In the genomic region with DNA sequence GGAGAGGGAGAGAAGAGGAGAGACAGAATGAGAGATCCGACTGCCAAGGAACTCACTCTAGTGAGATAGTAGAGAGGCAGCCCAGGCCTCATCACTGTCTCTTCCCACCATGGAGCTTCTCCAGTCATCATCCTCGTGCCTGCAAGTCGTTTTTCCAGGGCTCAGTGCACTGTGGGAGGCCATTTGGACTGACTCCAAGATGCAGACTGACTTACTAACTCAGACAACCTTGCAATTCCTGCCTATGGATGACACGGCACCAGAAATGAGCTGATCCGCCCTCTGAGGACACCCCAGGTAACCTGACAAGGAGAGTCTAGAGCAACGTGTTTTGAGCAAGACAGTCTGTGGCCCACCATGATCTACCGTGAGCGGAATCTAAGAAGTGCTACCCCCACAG, we compare ENCODE assay signal across 14 cellular contexts.
A peak's percentile ranks its signal among the peaks of the same experiment; 100 is the strongest.
DNase-seq lines count a peak whose midpoint lies in the region; ATAC-seq and TF ChIP-seq lines count a peak whose summit lies in the region.
"Had no signal": no experiment of that assay in that cellular context is flagged by ENCODE, and none has a peak within 500 bp of the region (broad histone marks: within the 10 kb centered on the region; RNA-seq: fewer than 3 reads in every experiment).

No MANE protein-coding gene starts in this region.

- no peak overlapping the region for H3K4me3 ChIP-seq in choroid plexus epithelial cell (ENCODE audit: low read depth, low read length)
- H3K4me3 ChIP-seq: suprapubic skin had no signal

- peak overlapping the region; percentile 11 to 81 (median 68) for H3K27ac Mint-ChIP-seq in nephron

- peaks cover 32% of the 10 kb centered on the region for H3K36me3 Mint-ChIP-seq in nephron (ENCODE audit: low read depth)

- ATAC-seq in GM21381 (IDR thresholded peaks at IDR 0.05; ENCODE audit: unreplicated experiment) (no peak), GM18873 (IDR thresholded peaks at IDR 0.05; ENCODE audit: low FRiP score, unreplicated experiment) (no peak)

- H3K4me3 Mint-ChIP-seq in nephron, result no peak overlapping the region

- CTCF ChIA-PET in HEK293T (lab: Yijun Ruan, JAX), result no interaction called here

- peaks cover 31% of the 10 kb centered on the region for H3K4me1 Mint-ChIP-seq in nephron

- no peaks in the 10 kb centered on the region for H3K27me3 Mint-ChIP-seq in nephron (ENCODE audit: low read depth)

- TF ChIP-seq CTCF in choroid plexus epithelial cell (conservative IDR thresholded peaks at IDR 0.05; ENCODE audit: low read depth, low read length) (no peak), nephron (IDR thresholded peaks at IDR 0.05; ENCODE audit: unreplicated experiment in 3 of 3) (no peak)

- H3K9me3 Mint-ChIP-seq in nephron, result no peaks in the 10 kb centered on the region

- DNase-seq in AG08395 (ENCODE audit: low spot score) (peak; percentile 51), LoVo (ENCODE audit: low spot score) (peak; percentile 44), choroid plexus epithelial cell (ENCODE audit: low read depth) (peak; percentile 91), D341Med (ENCODE audit: low spot score) (no peak), HEK293T (ENCODE audit: extremely low spot score) (no peak)
- DNase-seq: activated naive CD4-positive, alpha-beta T cell; DMS153; erythroblast; MM.1S; posterior cingulate gyrus had no signal

- POLR2A ChIA-PET in HEK293T (lab: Yijun Ruan, JAX), result no interaction called here

TF ChIP-seq in HEK293T, 16 proteins besides CTCF, POLR2A, EP300 and RAD21:
- TF ChIP-seq FOXM1 (IDR thresholded peaks at IDR 0.05; ENCODE audit: borderline replicate concordance) (no peak), CTBP1 (IDR thresholded peaks at IDR 0.05; ENCODE audit: borderline replicate concordance) (no peak), ELF4 (IDR thresholded peaks at IDR 0.05) (no peak)
TF ChIP-seq in HEK293T: peak in this region for 0.

Comparison
In these comparisons a context has a peak if more than half of its experiments do, and no peak if none do; other contexts are left out.
1. DNase-seq: peak in AG08395 (single experiment), LoVo (single experiment) and choroid plexus epithelial cell (single experiment); none in D341Med (single experiment) and HEK293T (single experiment).